Comparison of ENCODE assay signal across 8 cellular contexts in the genomic region with DNA sequence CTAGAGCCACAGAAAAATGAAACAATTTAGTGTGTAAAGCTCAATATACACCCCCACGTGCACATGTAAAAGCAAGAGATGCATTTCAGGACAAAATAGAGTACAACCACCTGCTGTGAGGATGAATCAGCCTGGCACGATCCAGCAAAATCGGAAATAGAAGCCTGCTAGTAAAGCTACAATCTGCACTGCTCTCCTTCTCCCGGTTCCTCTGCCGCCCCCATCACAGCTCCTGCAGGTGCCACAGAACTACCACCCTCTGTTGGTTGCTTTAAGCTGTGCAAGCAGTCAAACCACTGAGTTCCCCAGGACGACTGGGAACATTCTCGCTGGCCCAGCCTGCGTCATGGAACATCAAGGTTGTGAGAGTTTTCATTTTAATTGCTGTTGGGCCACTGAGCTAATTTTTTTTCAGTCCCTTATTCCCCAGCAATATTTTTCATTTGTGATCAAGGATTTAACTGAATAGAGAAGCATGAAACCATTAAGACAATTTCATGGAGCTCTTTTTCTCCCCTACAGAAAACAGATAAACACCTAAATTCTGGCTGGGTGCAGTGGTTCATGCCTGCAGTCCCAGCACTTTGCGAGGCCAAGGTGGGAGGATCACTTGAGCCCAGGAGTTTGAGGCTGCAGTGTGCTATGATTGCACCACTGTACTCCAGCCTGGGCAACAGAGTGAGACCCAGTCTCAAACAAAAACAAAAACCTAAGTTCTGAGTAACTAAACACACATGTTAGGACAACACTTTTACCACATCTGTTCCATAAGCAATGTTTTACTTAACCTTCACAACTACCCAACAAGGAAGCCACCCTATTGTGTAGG.
A peak's percentile ranks its signal among the peaks of the same experiment; 100 is the strongest.
DNase-seq lines count a peak whose midpoint lies in the region; ATAC-seq lines count a peak whose summit lies in the region.

No MANE protein-coding gene starts in this region.

- no peak for ATAC-seq in GM19452 (IDR thresholded peaks at IDR 0.05; ENCODE audit: unreplicated experiment)
- ATAC-seq in HG03175 (IDR thresholded peaks at IDR 0.05; ENCODE audit: unreplicated experiment), result no peak

- DNase-seq in DMS53 treated with DMSO at 0.1 percent for 48 hours (lab: John Stamatoyannopoulos, UW; ENCODE audit: unreplicated experiment) (peak; percentile 2), Kasumi-1 (lab: John Stamatoyannopoulos, UW) (peak; percentile 77 to 89), OCI-M1 (lab: John Stamatoyannopoulos, UW) (peak; percentile 78), head of caudate nucleus (peak; percentile 68 to 95 (median 86)), retina (peak; percentile 63)
- peak; percentile 15 for DNase-seq in activated naive CD4-positive, alpha-beta T cell treated with Interleukin-2 at 50 U/mL for 16 hours

- intact Hi-C loops in head of caudate nucleus (cut with DNase I), result loop anchor here (5.0 kb wide), 1 partner anchor 76 kb away; the partner anchor contains the start of gene DPYSL5

Comparison
In these comparisons a context has a peak if more than half of its experiments do, and no peak if none do; other contexts are left out.
1. DNase-seq: peak in every context shown above with its lines; median percentile 86 in head of caudate nucleus; 83 in Kasumi-1; 78 in OCI-M1; 63 in retina; 15 in activated naive CD4-positive, alpha-beta T cell treated with Interleukin-2 at 50 U/mL for 16 hours; 2 in DMS53 treated with DMSO at 0.1 percent for 48 hours.